Comparison of ENCODE assay signal across 8 cellular contexts in the genomic region with DNA sequence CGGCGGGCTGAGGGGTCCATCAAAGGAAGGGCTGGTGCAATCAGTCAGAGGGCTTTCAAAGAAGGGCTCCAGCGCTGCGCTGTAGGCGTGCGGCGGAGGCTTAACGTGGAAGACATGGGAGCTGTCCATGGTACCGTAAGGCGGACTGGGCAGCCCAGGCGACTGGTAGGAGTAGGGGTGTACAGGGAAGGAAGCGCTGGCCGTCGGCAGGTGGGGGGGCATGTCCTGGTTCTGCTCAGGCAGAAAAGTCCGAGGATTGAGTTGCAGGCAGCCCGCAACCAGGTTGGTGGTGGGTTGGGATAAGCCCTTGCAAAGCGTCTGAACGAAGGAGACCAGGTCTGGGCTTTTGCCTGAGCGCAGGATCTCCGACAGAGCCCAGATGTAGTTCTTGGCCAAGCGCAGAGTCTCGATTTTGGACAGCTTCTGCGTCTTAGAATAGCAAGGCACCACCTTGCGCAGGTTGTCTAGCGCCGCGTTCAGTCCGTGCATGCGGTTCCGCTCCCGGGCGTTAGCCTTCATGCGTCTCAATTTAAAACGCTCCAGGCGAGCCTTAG. TPM values are rescaled to one million over a fixed set of nuclear protein-coding genes. Genes with fewer than 3 reads are reported as not detected.
DNase-seq lines count a peak whose midpoint lies in the region; ATAC-seq, FAIRE-seq and TF ChIP-seq lines count a peak whose summit lies in the region.

No MANE protein-coding gene starts in this region.

- H3K4me3 Mint-ChIP-seq in CD8-positive, alpha-beta T cell, result no peak overlapping the region
- H3K4me3 Mint-ChIP-seq in activated CD4-positive, alpha-beta T cell treated with anti-CD3 and anti-CD28 coated beads, Interleukin-2, amount 10 ng/mL, durations not matched to agents 7 days and 5 days, result peak overlapping the region; percentile 45

- H3K27ac Mint-ChIP-seq in CD8-positive, alpha-beta T cell, result peak overlapping the region; percentile 39
- H3K27ac Mint-ChIP-seq in activated CD4-positive, alpha-beta T cell treated with anti-CD3 and anti-CD28 coated beads, Interleukin-2, amount 10 ng/mL, durations not matched to agents 7 days and 5 days, result peak overlapping the region; percentile 82

- intact Hi-C loops in CD8-positive, alpha-beta T cell (cut with DNase I, micrococcal nuclease), result no loop called here
- intact Hi-C loops in testis (cut with DNase I; ENCODE audit: low total_unique reads), result no loop called here

- H3K27me3 ChIP-seq in CD8-positive, alpha-beta T cell (ENCODE audit: insufficient read depth, low read length), result peaks cover 44% of the 10 kb centered on the region
- H3K27me3 ChIP-seq in testis, result no peaks in the 10 kb centered on the region

- POLR2A ChIA-PET in CD8-positive, alpha-beta T cell (lab: Charles Lee), result no interaction called here
- POLR2A ChIA-PET in activated CD4-positive, alpha-beta T cell treated with anti-CD3 and anti-CD28 coated beads, Interleukin-2, amount 10 ng/mL, durations not matched to agents 7 days and 5 days (lab: Charles Lee), result no interaction called here

- peak; percentile 76 for ATAC-seq in CD8-positive, alpha-beta T cell
- ATAC-seq in HG03066 (IDR thresholded peaks at IDR 0.05; ENCODE audit: low read depth, unreplicated experiment), result peak; percentile 60

- 6 to 7% methylated on average over 34 to 35 of the region's 35 CpGs for WGBS in testis, 2 donors

- TF ChIP-seq POLR2A in testis (IDR thresholded peaks at IDR 0.05), result no peak

- H3K4me1 Mint-ChIP-seq in CD8-positive, alpha-beta T cell (ENCODE audit: low read depth), result peaks cover 43% of the 10 kb centered on the region
- peaks cover 37% of the 10 kb centered on the region for H3K4me1 Mint-ChIP-seq in activated CD4-positive, alpha-beta T cell treated with anti-CD3 and anti-CD28 coated beads, Interleukin-2, amount 10 ng/mL, durations not matched to agents 7 days and 5 days

- no peak overlapping the region for H3K27ac ChIP-seq in CD8-positive, alpha-beta T cell (ENCODE audit: low read depth, low read length)
- no peak overlapping the region for H3K27ac ChIP-seq in testis

- no peaks in the 10 kb centered on the region for H3K9me3 ChIP-seq in CD8-positive, alpha-beta T cell (ENCODE audit: low read length)
- H3K9me3 ChIP-seq in testis, result no peaks in the 10 kb centered on the region

- no peak overlapping the region for H3K4me3 ChIP-seq in CD8-positive, alpha-beta T cell (ENCODE audit: low read depth, low read length)
- no peak overlapping the region for H3K4me3 ChIP-seq in testis

- H3K27me3 Mint-ChIP-seq in CD8-positive, alpha-beta T cell (ENCODE audit: low read depth), result peaks cover 72% of the 10 kb centered on the region
- H3K27me3 Mint-ChIP-seq in activated CD4-positive, alpha-beta T cell treated with anti-CD3 and anti-CD28 coated beads, Interleukin-2, amount 10 ng/mL, durations not matched to agents 7 days and 5 days, result peaks cover 77% of the 10 kb centered on the region

- peak; percentile 12 to 72 (median 58) for DNase-seq in CD8-positive, alpha-beta T cell
- DNase-seq in activated CD4-positive, alpha-beta T cell treated with anti-CD3 and anti-CD28 coated beads, Interleukin-2, amount 10 ng/mL, durations not matched to agents 7 days and 5 days, result peak; percentile 80
- DNase-seq in effector CD8-positive, alpha-beta T cell (lab: John Stamatoyannopoulos, UW), result peak; percentile 32
- DNase-seq in myocyte (ENCODE audit: low read depth) (peak; percentile 45), testis (peak; percentile 77), NCI-H1930 (lab: John Stamatoyannopoulos, UW) (no peak), D721Med (ENCODE audit: insufficient read length, low spot score) (no peak)

- H3K4me1 ChIP-seq in CD8-positive, alpha-beta T cell (ENCODE audit: insufficient read depth, low read length), result peaks cover 34% of the 10 kb centered on the region
- H3K4me1 ChIP-seq in testis, result no peaks in the 10 kb centered on the region

- no peaks in the 10 kb centered on the region for H3K36me3 Mint-ChIP-seq in CD8-positive, alpha-beta T cell
- peaks cover 11% of the 10 kb centered on the region for H3K36me3 Mint-ChIP-seq in activated CD4-positive, alpha-beta T cell treated with anti-CD3 and anti-CD28 coated beads, Interleukin-2, amount 10 ng/mL, durations not matched to agents 7 days and 5 days (ENCODE audit: low read depth)

- no peak for TF ChIP-seq CTCF in CD8-positive, alpha-beta T cell (IDR thresholded peaks at IDR 0.05)
- TF ChIP-seq CTCF in testis (IDR thresholded peaks at IDR 0.05) (no peak), D721Med (IDR thresholded peaks at IDR 0.05; ENCODE audit: insufficient read depth, missing control alignments) (no peak)

- FAIRE-seq in D721Med (lab: Jason Lieb, UNC), result no peak

- no peaks in the 10 kb centered on the region for H3K36me3 ChIP-seq in CD8-positive, alpha-beta T cell (ENCODE audit: insufficient read depth, low read length)
- no peaks in the 10 kb centered on the region for H3K36me3 ChIP-seq in testis (ENCODE audit: low read depth, missing control alignments)

- peaks cover 3% of the 10 kb centered on the region for H3K9me3 Mint-ChIP-seq in CD8-positive, alpha-beta T cell
- peaks cover 14% of the 10 kb centered on the region for H3K9me3 Mint-ChIP-seq in activated CD4-positive, alpha-beta T cell treated with anti-CD3 and anti-CD28 coated beads, Interleukin-2, amount 10 ng/mL, durations not matched to agents 7 days and 5 days

- CTCF ChIA-PET in CD8-positive, alpha-beta T cell (lab: Charles Lee), result interaction anchor here (0.6 kb wide), 1 partner anchor 134 kb away, joined by 3 read pairs; no protein-coding TSS in a partner anchor
- CTCF ChIA-PET in activated CD4-positive, alpha-beta T cell treated with anti-CD3 and anti-CD28 coated beads, Interleukin-2, amount 10 ng/mL, durations not matched to agents 7 days and 5 days (lab: Charles Lee), result no interaction called here

RNA-seq across cellular contexts. Expression of gene NEUROD1, which starts 2.2 kb away (rescaled TPM):
- not detected for total RNA-seq in CD8-positive, alpha-beta T cell
- total RNA-seq in activated CD4-positive, alpha-beta T cell treated with anti-CD3 and anti-CD28 coated beads, Interleukin-2, amount 10 ng/mL, durations not matched to agents 7 days and 5 days, result not detected
- not detected in 2 replicates for total RNA-seq in myocyte
- polyA plus RNA-seq in myocyte (2012), result not detected
- under 1 TPM; 0.19 to 0.55 TPM for total RNA-seq in testis
- 0.62 TPM for polyA plus RNA-seq in testis (ENCODE audit: insufficient read depth, low read depth, low replicate concordance)

RNA-seq across cellular contexts. Expression of gene CERKL, which starts 21.2 kb away (rescaled TPM):
- not detected for total RNA-seq in CD8-positive, alpha-beta T cell
- not detected for total RNA-seq in activated CD4-positive, alpha-beta T cell treated with anti-CD3 and anti-CD28 coated beads, Interleukin-2, amount 10 ng/mL, durations not matched to agents 7 days and 5 days
- total RNA-seq in myocyte (not detected in 2 replicates), testis (1 to 10 TPM; 2.1 to 2.2 TPM)
- 6.1 TPM for polyA plus RNA-seq in myocyte (2012)
- 0.62 TPM for polyA plus RNA-seq in testis (ENCODE audit: insufficient read depth, low read depth, low replicate concordance)

Comparison
In these comparisons a context has a peak if more than half of its experiments do, and no peak if none do; other contexts are left out.
1. DNase-seq: peak in CD8-positive, alpha-beta T cell (7 of 7), activated CD4-positive, alpha-beta T cell treated with anti-CD3 and anti-CD28 coated beads, Interleukin-2, amount 10 ng/mL, durations not matched to agents 7 days and 5 days (single experiment), effector CD8-positive, alpha-beta T cell (single experiment), myocyte (single experiment) and testis (single experiment); none in NCI-H1930 (0 of 2) and D721Med (single experiment).